In the genomic region with DNA sequence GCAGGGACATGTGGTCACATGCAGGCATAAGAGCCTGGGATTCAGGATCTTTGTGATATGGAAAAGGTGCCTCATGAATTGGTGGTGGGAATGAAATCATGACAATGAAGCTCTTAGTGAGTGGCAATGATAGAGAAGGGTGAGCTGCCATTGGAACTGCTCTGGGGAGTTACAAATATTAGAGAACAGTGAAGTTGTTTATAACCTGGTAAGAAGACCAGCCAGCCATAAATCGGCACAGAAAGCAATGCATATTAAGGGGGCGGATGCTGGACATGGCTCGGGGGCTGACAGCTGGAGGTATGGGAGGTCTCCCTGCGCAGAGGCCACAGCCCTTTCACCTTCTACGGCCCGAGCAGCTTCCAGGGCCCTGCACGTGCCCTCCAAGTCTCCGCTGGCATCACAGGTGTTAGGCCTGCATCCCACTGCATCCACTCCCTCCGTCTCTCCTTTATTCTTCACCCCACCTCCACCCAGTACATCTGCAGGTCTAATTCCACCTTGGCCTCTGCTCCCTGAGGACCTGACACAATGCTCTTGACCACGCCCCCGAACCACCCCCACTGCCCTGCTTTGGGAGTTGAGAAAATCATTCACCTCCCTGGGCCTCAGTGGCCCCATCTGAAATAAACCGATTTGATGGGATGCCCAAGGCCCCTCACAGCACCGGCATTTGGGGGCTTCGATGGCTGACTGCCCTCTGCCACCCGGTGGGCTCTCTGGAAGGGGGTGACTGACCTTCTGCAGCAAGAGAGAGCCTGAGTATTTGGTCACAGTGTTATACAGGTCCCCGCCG, we compare ENCODE assay signal across 13 cellular contexts. TPM values are rescaled to one million over a fixed set of nuclear protein-coding genes. Genes with fewer than 3 reads are reported as not detected.
DNase-seq lines count a peak whose midpoint lies in the region; ATAC-seq and TF ChIP-seq lines count a peak whose summit lies in the region.
"Had no signal": no experiment of that assay in that cellular context is flagged by ENCODE, and none has a peak within 500 bp of the region (broad histone marks: within the 10 kb centered on the region; RNA-seq: fewer than 3 reads in every experiment).

No MANE protein-coding gene starts in this region.

- H3K9me3 ChIP-seq in T-helper 17 cell (ENCODE audit: control insufficient read depth, low read length, poor library complexity, severe bottlenecking): no peaks in the 10 kb centered on the region
- H3K9me3 ChIP-seq in testis: no peaks in the 10 kb centered on the region
- H3K9me3 ChIP-seq: upper lobe of right lung had no signal

- H3K4me3 ChIP-seq in testis: no peak overlapping the region
- H3K4me3 ChIP-seq: upper lobe of right lung had no signal

- peak; percentile 21 for DNase-seq in activated effector memory CD4-positive, alpha-beta T cell treated with anti-CD3 and anti-CD28 coated beads, Interleukin-2, amount 50 U/mL, for 16 hours
- no peak for DNase-seq in activated effector memory CD4-positive, alpha-beta T cell treated with Interleukin-2 at 50 U/mL for 16 hours
- DNase-seq in T-helper 17 cell (peak in 1 of 3 donors; percentile 5), islet precursor cell (peak; percentile 41), testis (peak; percentile 12), NCI-H1694 treated with DMSO at 0.1 percent for 48 hours (lab: John Stamatoyannopoulos, UW) (no peak), DMS53 (lab: John Stamatoyannopoulos, UW) (no peak)
- DNase-seq: activated naive CD4-positive, alpha-beta T cell treated with anti-CD3 and anti-CD28 coated beads for 36 hours; NCI-H2029 treated with DMSO at 0.1 percent for 48 hours; NCI-H69; stimulated activated CD4-positive, alpha-beta T cell treated with anti-CD3 and anti-CD28 coated beads, Interleukin-4, amount 100 ng/mL, for 4 hours; upper lobe of right lung had no signal

- H3K27me3 ChIP-seq in testis: no peaks in the 10 kb centered on the region

- WGBS in testis, 2 donors: 85 to 89% methylated on average over 16 to 17 of the region's 17 CpGs

- intact Hi-C loops in testis (cut with DNase I; ENCODE audit: low total_unique reads): no loop called here

- no peaks in the 10 kb centered on the region for H3K36me3 ChIP-seq in testis (ENCODE audit: low read depth, missing control alignments)
- H3K36me3 ChIP-seq: upper lobe of right lung had no signal

- H3K36me3 Mint-ChIP-seq in T-helper 17 cell (ENCODE audit: low read depth): no peaks in the 10 kb centered on the region

- no peak overlapping the region for H3K27ac Mint-ChIP-seq in T-helper 17 cell

- peak overlapping the region; percentile 39 for H3K4me3 Mint-ChIP-seq in T-helper 17 cell
- H3K4me3 Mint-ChIP-seq: activated naive CD4-positive, alpha-beta T cell treated with anti-CD3 and anti-CD28 coated beads for 36 hours had no signal

- H3K27me3 Mint-ChIP-seq in T-helper 17 cell: peaks cover 13% of the 10 kb centered on the region

- peaks cover 17% of the 10 kb centered on the region for H3K4me1 Mint-ChIP-seq in T-helper 17 cell

- ATAC-seq in T-helper 17 cell (no peak), HG02973 (IDR thresholded peaks at IDR 0.05; ENCODE audit: unreplicated experiment) (no peak)
- ATAC-seq: upper lobe of right lung had no signal

- H3K27ac ChIP-seq in testis: no peak overlapping the region
- H3K27ac ChIP-seq: upper lobe of right lung had no signal

- no peak for TF ChIP-seq CTCF in testis (IDR thresholded peaks at IDR 0.05)

- TF ChIP-seq POLR2A in testis (IDR thresholded peaks at IDR 0.05): no peak

- H3K4me1 ChIP-seq in testis: peaks cover 27% of the 10 kb centered on the region
- H3K4me1 ChIP-seq: upper lobe of right lung had no signal

RNA-seq across cellular contexts. Expression of a gene that starts 4.1 kb away (rescaled TPM):
- total RNA-seq in T-helper 17 cell: 10 to 100 TPM; 18.1 to 25.2 TPM
- total RNA-seq in testis: 10 to 100 TPM; 15.8 to 18.3 TPM
- polyA plus RNA-seq in testis (ENCODE audit: insufficient read depth, low read depth, low replicate concordance): 10.8 TPM

Comparison
In these comparisons a context has a peak if more than half of its experiments do, and no peak if none do; other contexts are left out.
1. DNase-seq: peak in activated effector memory CD4-positive, alpha-beta T cell treated with anti-CD3 and anti-CD28 coated beads, Interleukin-2, amount 50 U/mL, for 16 hours (single experiment), islet precursor cell (single experiment) and testis (single experiment); none in activated effector memory CD4-positive, alpha-beta T cell treated with Interleukin-2 at 50 U/mL for 16 hours (single experiment), NCI-H1694 treated with DMSO at 0.1 percent for 48 hours (single experiment) and DMS53 (single experiment).